20 cellular contexts compared by ENCODE assay signal in the genomic region with DNA sequence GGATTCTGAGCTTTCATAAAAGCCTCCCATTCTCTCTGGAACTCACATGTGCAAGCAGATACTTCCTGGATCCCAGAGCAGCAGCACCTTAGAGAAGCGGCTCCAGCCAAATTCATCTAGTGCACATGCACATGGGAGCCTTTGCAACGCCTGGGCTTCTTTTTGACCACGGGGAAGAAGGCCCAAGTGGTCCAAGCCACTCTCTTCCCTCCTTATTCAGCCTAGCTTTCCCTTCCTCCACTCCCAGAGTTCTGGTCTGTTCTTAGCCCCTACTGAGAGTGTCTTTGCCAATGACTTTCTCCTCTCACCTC.
"Had no signal": no experiment of that assay in that cellular context is flagged by ENCODE, and none has a peak within 500 bp of the region (broad histone marks: within the 10 kb centered on the region; RNA-seq: fewer than 3 reads in every experiment).

No MANE protein-coding gene starts in this region.

- H3K36me3 ChIP-seq: cardiac muscle cell, lower lobe of right lung, pancreas, suprapubic skin, transverse colon had no signal

- H3K9me3 ChIP-seq: lower lobe of right lung, pancreas, suprapubic skin, transverse colon had no signal

- H3K27ac Mint-ChIP-seq: activated CD4-positive, alpha-beta memory T cell treated with anti-CD3 and anti-CD28 coated beads, Interleukin-2, amount 10 ng/mL, durations not matched to agents 7 days and 5 days; activated CD4-positive, alpha-beta T cell treated with anti-CD3 and anti-CD28 coated beads, Interleukin-2, amount 10 ng/mL, durations not matched to agents 24 days and 14 days; activated naive CD4-positive, alpha-beta T cell treated with anti-CD3 and anti-CD28 coated beads, Interleukin-2, amount 10 ng/mL, durations not matched to agents 7 days and 5 days; activated T-cell treated with anti-CD3 and anti-CD28 coated beads, Interleukin-2, amount 50 U/mL, for 72 hours; nephron; stimulated activated naive CD8-positive, alpha-beta T cell treated with anti-CD3 and anti-CD28 coated beads, Interleukin-15, amount 100 ng/mL, for 72 hours; T-helper 2 cell treated with Interferon-gamma antibody and Interleukin-4, amounts not matched to agents 5 μg/mL and 100 μg/mL, for 36 hours had no signal

- H3K27me3 ChIP-seq: cardiac muscle cell, pancreas, suprapubic skin, transverse colon had no signal

- H3K4me1 Mint-ChIP-seq: activated CD4-positive, alpha-beta memory T cell treated with anti-CD3 and anti-CD28 coated beads, Interleukin-2, amount 10 ng/mL, durations not matched to agents 7 days and 5 days; activated CD4-positive, alpha-beta T cell treated with anti-CD3 and anti-CD28 coated beads, Interleukin-2, amount 10 ng/mL, durations not matched to agents 24 days and 14 days; activated naive CD4-positive, alpha-beta T cell treated with anti-CD3 and anti-CD28 coated beads, Interleukin-2, amount 10 ng/mL, durations not matched to agents 7 days and 5 days; nephron; stimulated activated naive CD8-positive, alpha-beta T cell treated with anti-CD3 and anti-CD28 coated beads, Interleukin-15, amount 100 ng/mL, for 72 hours had no signal

- ATAC-seq: activated CD4-positive, CD25-positive, alpha-beta regulatory T cell treated with anti-CD3 and anti-CD28 coated beads, Interleukin-2, amount 50 U/mL, for 24 hours; activated T-cell treated with anti-CD3 and anti-CD28 coated beads, Interleukin-2, amount 50 U/mL, for 72 hours; stimulated activated naive CD8-positive, alpha-beta T cell treated with anti-CD3 and anti-CD28 coated beads, Interleukin-15, amount 100 ng/mL, for 72 hours had no signal

- H3K27ac ChIP-seq: cardiac muscle cell, epithelial cell of prostate, lower lobe of right lung, pancreas, suprapubic skin, transverse colon, VCaP had no signal

- H3K9me3 Mint-ChIP-seq: activated CD4-positive, alpha-beta memory T cell treated with anti-CD3 and anti-CD28 coated beads, Interleukin-2, amount 10 ng/mL, durations not matched to agents 7 days and 5 days; activated CD4-positive, alpha-beta T cell treated with anti-CD3 and anti-CD28 coated beads, Interleukin-2, amount 10 ng/mL, durations not matched to agents 24 days and 14 days; activated naive CD4-positive, alpha-beta T cell treated with anti-CD3 and anti-CD28 coated beads, Interleukin-2, amount 10 ng/mL, durations not matched to agents 7 days and 5 days; activated T-cell treated with anti-CD3 and anti-CD28 coated beads, Interleukin-2, amount 50 U/mL, for 72 hours; nephron; stimulated activated naive CD8-positive, alpha-beta T cell treated with anti-CD3 and anti-CD28 coated beads, Interleukin-15, amount 100 ng/mL, for 72 hours; T-helper 2 cell treated with Interferon-gamma antibody and Interleukin-4, amounts not matched to agents 5 μg/mL and 100 μg/mL, for 36 hours had no signal

- H3K4me1 ChIP-seq: pancreas, transverse colon had no signal

- H3K4me3 Mint-ChIP-seq: activated CD4-positive, alpha-beta memory T cell treated with anti-CD3 and anti-CD28 coated beads, Interleukin-2, amount 10 ng/mL, durations not matched to agents 7 days and 5 days; activated CD4-positive, alpha-beta T cell treated with anti-CD3 and anti-CD28 coated beads, Interleukin-2, amount 10 ng/mL, durations not matched to agents 24 days and 14 days; activated naive CD4-positive, alpha-beta T cell treated with anti-CD3 and anti-CD28 coated beads, Interleukin-2, amount 10 ng/mL, durations not matched to agents 7 days and 5 days; activated T-cell treated with anti-CD3 and anti-CD28 coated beads, Interleukin-2, amount 50 U/mL, for 72 hours; nephron; stimulated activated naive CD8-positive, alpha-beta T cell treated with anti-CD3 and anti-CD28 coated beads, Interleukin-15, amount 100 ng/mL, for 72 hours; T-helper 2 cell treated with Interferon-gamma antibody and Interleukin-4, amounts not matched to agents 5 μg/mL and 100 μg/mL, for 36 hours had no signal

- H3K36me3 Mint-ChIP-seq: activated naive CD4-positive, alpha-beta T cell treated with anti-CD3 and anti-CD28 coated beads, Interleukin-2, amount 10 ng/mL, durations not matched to agents 7 days and 5 days had no signal

- H3K4me3 ChIP-seq: cardiac muscle cell, lower lobe of right lung, pancreas, suprapubic skin, transverse colon had no signal

- DNase-seq: activated CD4-positive, alpha-beta memory T cell treated with anti-CD3 and anti-CD28 coated beads, Interleukin-2, amount 10 ng/mL, durations not matched to agents 7 days and 5 days; activated CD4-positive, alpha-beta T cell treated with anti-CD3 and anti-CD28 coated beads, Interleukin-2, amount 10 ng/mL, durations not matched to agents 24 days and 14 days; activated effector memory CD4-positive, alpha-beta T cell treated with Interleukin-2 at 50 U/mL for 16 hours; activated naive CD4-positive, alpha-beta T cell treated with anti-CD3 and anti-CD28 coated beads, Interleukin-2, amount 10 ng/mL, durations not matched to agents 7 days and 5 days; activated T-cell treated with anti-CD3 and anti-CD28 coated beads, Interleukin-2, amount 50 U/mL, for 72 hours; kidney; lower lobe of right lung; midbrain; pancreas; right cardiac atrium; stimulated activated CD4-positive, alpha-beta T cell treated with anti-CD3 and anti-CD28 coated beads, Interleukin-1b, Interleukin-23, amount 100 ng/mL, for 48 hours; stimulated activated naive CD8-positive, alpha-beta T cell treated with anti-CD3 and anti-CD28 coated beads, Interleukin-15, amount 100 ng/mL, for 72 hours; transverse colon had no signal
